In genomic region chr2:130749641-130750040, GRCh38 we compare ENCODE assay signal across 1 cellular context.
TF ChIP-seq lines count a peak whose summit lies in the region.

No MANE protein-coding gene starts in this region.

TF ChIP-seq in IMR-90, 13 proteins besides CTCF, POLR2A, EP300 and RAD21 (continued from another document):
- TF ChIP-seq, protein P1, sequence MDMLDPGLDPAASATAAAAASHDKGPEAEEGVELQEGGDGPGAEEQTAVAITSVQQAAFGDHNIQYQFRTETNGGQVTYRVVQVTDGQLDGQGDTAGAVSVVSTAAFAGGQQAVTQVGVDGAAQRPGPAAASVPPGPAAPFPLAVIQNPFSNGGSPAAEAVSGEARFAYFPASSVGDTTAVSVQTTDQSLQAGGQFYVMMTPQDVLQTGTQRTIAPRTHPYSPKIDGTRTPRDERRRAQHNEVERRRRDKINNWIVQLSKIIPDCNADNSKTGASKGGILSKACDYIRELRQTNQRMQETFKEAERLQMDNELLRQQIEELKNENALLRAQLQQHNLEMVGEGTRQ (IDR thresholded peaks at IDR 0.05; ENCODE audit: low read depth, low read length) = no peak
